ENCODE assay signal across 9 cellular contexts in the genomic region with DNA sequence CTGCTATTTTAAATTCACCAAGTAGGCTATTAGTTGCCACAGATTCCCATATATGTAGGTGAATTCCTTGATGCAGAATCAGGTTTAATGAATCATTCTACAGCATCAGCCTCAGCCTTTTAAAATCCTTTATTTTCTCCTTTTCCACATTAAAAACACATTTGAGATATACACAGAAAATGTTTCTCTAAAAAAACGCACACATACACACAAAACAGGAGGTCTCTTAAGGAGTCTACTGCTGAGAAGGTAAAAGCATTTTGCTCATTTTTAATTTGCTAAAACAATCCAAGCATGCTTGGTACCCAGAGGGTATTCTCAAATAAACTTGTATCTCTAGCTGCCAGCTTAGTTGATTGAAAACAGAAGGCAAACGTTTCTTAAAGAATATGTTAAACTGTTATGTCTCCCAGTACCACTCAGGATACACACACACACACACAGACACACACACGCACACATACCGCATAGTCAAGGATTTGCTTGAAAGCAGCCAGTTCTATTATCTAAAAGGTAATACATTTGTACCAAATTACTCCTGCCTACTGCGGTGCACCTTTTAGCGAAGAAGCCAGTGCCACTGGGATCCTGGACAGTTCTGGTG.
DNase-seq lines count a peak whose midpoint lies in the region; ATAC-seq, FAIRE-seq and TF ChIP-seq lines count a peak whose summit lies in the region.
"Had no signal": no experiment of that assay in that cellular context is flagged by ENCODE, and none has a peak within 500 bp of the region (broad histone marks: within the 10 kb centered on the region; RNA-seq: fewer than 3 reads in every experiment).

No MANE protein-coding gene starts in this region.

- H3K4me3 Mint-ChIP-seq in stimulated activated naive CD8-positive, alpha-beta T cell treated with anti-CD3 and anti-CD28 coated beads, Interleukin-15, amount 100 ng/mL, for 72 hours = peak overlapping the region; percentile 48 to 60

- in situ Hi-C loops in GM12878 (cut with MboI) = no loop called here

- no peak overlapping the region for H3K27ac Mint-ChIP-seq in stimulated activated naive CD8-positive, alpha-beta T cell treated with anti-CD3 and anti-CD28 coated beads, Interleukin-15, amount 100 ng/mL, for 72 hours

- WGBS in GM12878 (ENCODE audit: insufficient coverage, insufficient replicate concordance, low lambda C conversion rate, missing lambda C conversion rate) = 39% methylated on average over 6 of the region's 6 CpGs

- H2AFZ ChIP-seq in GM12878 (ENCODE audit: control insufficient read depth, low read depth, low read length) = no peak overlapping the region

- peaks cover 7 to 45% of the 10 kb centered on the region in 2 experiments for H3K27me3 ChIP-seq in GM12878 (replicated peaks in 1 of 2; ENCODE audit: control insufficient read depth in 2 of 2, insufficient read depth in 2 of 2, low read length in 1 of 2)

- no peak overlapping the region for H3K27ac ChIP-seq in GM12878 (ENCODE audit: control insufficient read depth, insufficient read depth)

- FAIRE-seq in GM12878 (lab: Jason Lieb, UNC) = peak; percentile 83

- H3K4me1 Mint-ChIP-seq in stimulated activated naive CD8-positive, alpha-beta T cell treated with anti-CD3 and anti-CD28 coated beads, Interleukin-15, amount 100 ng/mL, for 72 hours = peaks cover 14% of the 10 kb centered on the region

- H3K36me3 ChIP-seq in GM12878 (ENCODE audit: control insufficient read depth in 2 of 2, insufficient read depth in 2 of 2, low read length in 1 of 2) = no peaks in the 10 kb centered on the region

- no peak for TF ChIP-seq POLR2A in GM12878 (IDR thresholded peaks at IDR 0.05; ENCODE audit: low read depth, low read length)

- no peaks in the 10 kb centered on the region; the same call in 1 of the 2 replicates for H3K4me1 ChIP-seq in GM12878 (ENCODE audit: control insufficient read depth, insufficient read depth, low read length)

- H3K27me3 Mint-ChIP-seq in stimulated activated naive CD8-positive, alpha-beta T cell treated with anti-CD3 and anti-CD28 coated beads, Interleukin-15, amount 100 ng/mL, for 72 hours = peaks cover 86% of the 10 kb centered on the region

- TF ChIP-seq EP300 in GM12878 (IDR thresholded peaks at IDR 0.05; ENCODE audit: borderline replicate concordance in 1 of 2, control insufficient read depth in 1 of 2, low read depth in 2 of 2, low read length in 2 of 2) = no peak

- no peak overlapping the region for H3K9ac ChIP-seq in GM12878 (ENCODE audit: control insufficient read depth, insufficient read depth, low read length)

- H3K4me2 ChIP-seq in GM12878 (ENCODE audit: control insufficient read depth, insufficient read depth) = no peak overlapping the region

- H3K9me3 Mint-ChIP-seq in stimulated activated naive CD8-positive, alpha-beta T cell treated with anti-CD3 and anti-CD28 coated beads, Interleukin-15, amount 100 ng/mL, for 72 hours = no peaks in the 10 kb centered on the region

- no TSS peak for BruUV-seq in GM12878 (replicated peaks; lab: Mats Ljungman, UMichigan)

- no peak for TF ChIP-seq CTCF in GM12878 (IDR thresholded peaks at IDR 0.05 in 2 of 3, conservative IDR thresholded peaks at IDR 0.05 in 1 of 3; ENCODE audit: control insufficient read depth in 2 of 3, extremely low read depth in 1 of 3, insufficient read depth in 1 of 3, low read depth in 3 of 3, low read length in 3 of 3)

- H3K4me3 ChIP-seq in GM12878 = no peak overlapping the region

- CTCF ChIA-PET in GM12878 (lab: Yijun Ruan, JAX) = interaction anchor here (1.4 to 1.5 kb wide), 2 partner anchors 249 to 271 kb away, joined by 3 to 4 read pairs; no protein-coding TSS in a partner anchor

- no peaks in the 10 kb centered on the region for H3K9me3 ChIP-seq in GM12878 (replicated peaks; ENCODE audit: control insufficient read depth, insufficient read depth, low read length)

- intact Hi-C loops in GM12878 (cut with micrococcal nuclease; ENCODE audit: unreplicated experiment) = loop anchor here (5.0 kb wide), 1 partner anchor 117 kb away; no protein-coding TSS in a partner anchor

- RAD21 ChIA-PET in GM12878 (lab: Charles Lee; ENCODE audit: unreplicated experiment) = no interaction called here

- POLR2A ChIA-PET in GM12878 (lab: Charles Lee) = no interaction called here

- H4K20me1 ChIP-seq in GM12878 (ENCODE audit: control insufficient read depth, insufficient read depth) = no peaks in the 10 kb centered on the region

- TF ChIP-seq RAD21 in GM12878 (IDR thresholded peaks at IDR 0.05; ENCODE audit: insufficient read depth, low read depth, low read length) = no peak

- SMC1A ChIA-PET in GM12878 (lab: Charles Lee; ENCODE audit: uncharacterized antibody, unreplicated experiment) = interaction anchor here (1.1 kb wide), 1 partner anchor 271 kb away, joined by 3 read pairs; no protein-coding TSS in a partner anchor

- no peaks in the 10 kb centered on the region for H3K79me2 ChIP-seq in GM12878 (ENCODE audit: control insufficient read depth, insufficient read depth, low read length)

- DNase-seq in DMS 273 (lab: John Stamatoyannopoulos, UW; ENCODE audit: unreplicated experiment) (peak; percentile 37), DMS 273 treated with DMSO at 0.1 percent for 48 hours (lab: John Stamatoyannopoulos, UW) (no peak), GM12878 (ENCODE audit: low read depth, low spot score) (no peak), iris pigment epithelial cell (ENCODE audit: low read depth) (peak; percentile 20), NCI-H2171 treated with DMSO at 0.1 percent for 48 hours (lab: John Stamatoyannopoulos, UW) (no peak)
- DNase-seq in stimulated activated naive CD8-positive, alpha-beta T cell treated with anti-CD3 and anti-CD28 coated beads, Interleukin-15, amount 100 ng/mL, for 72 hours = no peak
- no peak for DNase-seq in activated CD8-positive, alpha-beta memory T cell treated with anti-CD3 and anti-CD28 coated beads for 24 hours
- DNase-seq: stimulated activated naive CD4-positive, alpha-beta T cell treated with Interleukin-2 at 50 U/mL for 16 hours had no signal

- ATAC-seq in GM12878 = no peak
- ATAC-seq in stimulated activated naive CD8-positive, alpha-beta T cell treated with anti-CD3 and anti-CD28 coated beads, Interleukin-15, amount 100 ng/mL, for 72 hours = no peak
- no peak for ATAC-seq in GM19452 (IDR thresholded peaks at IDR 0.05; ENCODE audit: unreplicated experiment)

TF ChIP-seq in GM12878, 131 proteins besides CTCF, POLR2A, EP300 and RAD21:
- no peak for TF ChIP-seq FOXK2 (IDR thresholded peaks at IDR 0.05)
- TF ChIP-seq, protein P1, sequence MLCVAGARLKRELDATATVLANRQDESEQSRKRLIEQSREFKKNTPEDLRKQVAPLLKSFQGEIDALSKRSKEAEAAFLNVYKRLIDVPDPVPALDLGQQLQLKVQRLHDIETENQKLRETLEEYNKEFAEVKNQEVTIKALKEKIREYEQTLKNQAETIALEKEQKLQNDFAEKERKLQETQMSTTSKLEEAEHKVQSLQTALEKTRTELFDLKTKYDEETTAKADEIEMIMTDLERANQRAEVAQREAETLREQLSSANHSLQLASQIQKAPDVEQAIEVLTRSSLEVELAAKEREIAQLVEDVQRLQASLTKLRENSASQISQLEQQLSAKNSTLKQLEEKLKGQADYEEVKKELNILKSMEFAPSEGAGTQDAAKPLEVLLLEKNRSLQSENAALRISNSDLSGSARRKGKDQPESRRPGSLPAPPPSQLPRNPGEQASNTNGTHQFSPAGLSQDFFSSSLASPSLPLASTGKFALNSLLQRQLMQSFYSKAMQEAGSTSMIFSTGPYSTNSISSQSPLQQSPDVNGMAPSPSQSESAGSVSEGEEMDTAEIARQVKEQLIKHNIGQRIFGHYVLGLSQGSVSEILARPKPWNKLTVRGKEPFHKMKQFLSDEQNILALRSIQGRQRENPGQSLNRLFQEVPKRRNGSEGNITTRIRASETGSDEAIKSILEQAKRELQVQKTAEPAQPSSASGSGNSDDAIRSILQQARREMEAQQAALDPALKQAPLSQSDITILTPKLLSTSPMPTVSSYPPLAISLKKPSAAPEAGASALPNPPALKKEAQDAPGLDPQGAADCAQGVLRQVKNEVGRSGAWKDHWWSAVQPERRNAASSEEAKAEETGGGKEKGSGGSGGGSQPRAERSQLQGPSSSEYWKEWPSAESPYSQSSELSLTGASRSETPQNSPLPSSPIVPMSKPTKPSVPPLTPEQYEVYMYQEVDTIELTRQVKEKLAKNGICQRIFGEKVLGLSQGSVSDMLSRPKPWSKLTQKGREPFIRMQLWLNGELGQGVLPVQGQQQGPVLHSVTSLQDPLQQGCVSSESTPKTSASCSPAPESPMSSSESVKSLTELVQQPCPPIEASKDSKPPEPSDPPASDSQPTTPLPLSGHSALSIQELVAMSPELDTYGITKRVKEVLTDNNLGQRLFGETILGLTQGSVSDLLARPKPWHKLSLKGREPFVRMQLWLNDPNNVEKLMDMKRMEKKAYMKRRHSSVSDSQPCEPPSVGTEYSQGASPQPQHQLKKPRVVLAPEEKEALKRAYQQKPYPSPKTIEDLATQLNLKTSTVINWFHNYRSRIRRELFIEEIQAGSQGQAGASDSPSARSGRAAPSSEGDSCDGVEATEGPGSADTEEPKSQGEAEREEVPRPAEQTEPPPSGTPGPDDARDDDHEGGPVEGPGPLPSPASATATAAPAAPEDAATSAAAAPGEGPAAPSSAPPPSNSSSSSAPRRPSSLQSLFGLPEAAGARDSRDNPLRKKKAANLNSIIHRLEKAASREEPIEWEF (IDR thresholded peaks at IDR 0.05; ENCODE audit: insufficient replicate concordance, low read depth, low read length) = no peak
- no peak for TF ChIP-seq DPF2 (IDR thresholded peaks at IDR 0.05)
- no peak for TF ChIP-seq RUNX3 (IDR thresholded peaks at IDR 0.05; ENCODE audit: low read length)
- TF ChIP-seq ESRRA (IDR thresholded peaks at IDR 0.05; ENCODE audit: low read length) = no peak
- no peak for TF ChIP-seq SIX5 (IDR thresholded peaks at IDR 0.05; ENCODE audit: low read depth, low read length, severe bottlenecking)
- no peak for TF ChIP-seq MTA2 (IDR thresholded peaks at IDR 0.05; ENCODE audit: low read depth)
- no peak for TF ChIP-seq ATF7 (IDR thresholded peaks at IDR 0.05; ENCODE audit: low read depth)

Comparison
In these comparisons a context has a peak if more than half of its experiments do, and no peak if none do; other contexts are left out.
1. DNase-seq: peak in DMS 273 (single experiment) and iris pigment epithelial cell (single experiment); none in DMS 273 treated with DMSO at 0.1 percent for 48 hours (single experiment), GM12878 (single experiment), stimulated activated naive CD8-positive, alpha-beta T cell treated with anti-CD3 and anti-CD28 coated beads, Interleukin-15, amount 100 ng/mL, for 72 hours (0 of 2), NCI-H2171 treated with DMSO at 0.1 percent for 48 hours (single experiment) and activated CD8-positive, alpha-beta memory T cell treated with anti-CD3 and anti-CD28 coated beads for 24 hours (single experiment).